Comparison of ENCODE assay signal across 17 cellular contexts in the genomic region with DNA sequence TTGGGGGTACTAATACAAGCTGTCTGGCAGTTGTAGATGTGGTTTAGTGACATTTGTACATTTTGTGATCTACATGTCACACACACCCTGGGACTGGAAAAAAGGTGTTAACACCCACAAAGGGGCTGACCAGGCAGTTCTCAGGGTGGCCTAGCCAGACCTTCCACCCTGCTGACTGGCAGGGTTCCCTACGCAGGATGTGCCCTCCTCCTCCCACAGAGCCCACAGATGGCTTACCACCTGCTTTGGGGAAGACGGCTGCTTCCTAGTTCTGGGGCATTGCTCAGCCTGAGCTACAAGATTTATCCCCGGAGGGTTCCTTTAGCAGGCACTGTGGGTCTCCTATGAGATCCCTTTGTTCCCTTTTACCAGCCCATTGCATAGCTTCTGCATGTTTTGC. TPM values are rescaled to one million over a fixed set of nuclear protein-coding genes. Genes with fewer than 3 reads are reported as not detected.
DNase-seq lines count a peak whose midpoint lies in the region; ATAC-seq lines count a peak whose summit lies in the region.
"Had no signal": no experiment of that assay in that cellular context is flagged by ENCODE, and none has a peak within 500 bp of the region (broad histone marks: within the 10 kb centered on the region; RNA-seq: fewer than 3 reads in every experiment).

No MANE protein-coding gene starts in this region.

- H3K27ac Mint-ChIP-seq in immature natural killer cell = no peak overlapping the region
- H3K27ac Mint-ChIP-seq: CD4-positive, alpha-beta memory T cell had no signal

- no peaks in the 10 kb centered on the region for H3K9me3 Mint-ChIP-seq in immature natural killer cell

- peaks cover 0 to 14% (median 12%) of the 10 kb centered on the region in 10 experiments; a peak in 15 of 20 replicates for H3K4me1 ChIP-seq in BLaER1 treated with 17β-estradiol and CSF1 and Interleukin-3, amounts not matched to agents 10 nM and 100 nM

- no peaks in the 10 kb centered on the region for H3K9me3 ChIP-seq in BLaER1 treated with 17β-estradiol and CSF1 and Interleukin-3, amounts not matched to agents 10 nM and 100 nM (replicated peaks in 1 of 11)

- no peak overlapping the region for H3K4me3 ChIP-seq in BLaER1 treated with 17β-estradiol and CSF1 and Interleukin-3, amounts not matched to agents 10 nM and 100 nM
- H3K4me3 ChIP-seq in Jurkat, Clone E6-1 (ENCODE audit: low read length) = no peak overlapping the region
- H3K4me3 ChIP-seq: SK-N-MC had no signal

- DNase-seq in Jurkat, Clone E6-1 (ENCODE audit: low read depth, low spot score) = peak; percentile 4
- DNase-seq in NCI-H524 treated with DMSO at 0.1 percent for 48 hours (lab: John Stamatoyannopoulos, UW) = peak; percentile 47
- peak; percentile 12 to 19 (median 18) for DNase-seq in immature natural killer cell
- DNase-seq in T-helper 9 cell = no peak
- no peak for DNase-seq in pons (ENCODE audit: low spot score)
- DNase-seq in glomerular visceral epithelial cell (ENCODE audit: extremely low spot score) = no peak
- DNase-seq: ACHN; CD4-positive, alpha-beta memory T cell; Karpas-422; NCI-H1417 treated with DMSO at 0.1 percent for 48 hours; NCI-H2081; NCI-H2227 treated with DMSO at 0.1 percent for 48 hours had no signal

- no peak overlapping the region for H3K27ac ChIP-seq in BLaER1 treated with 17β-estradiol and CSF1 and Interleukin-3, amounts not matched to agents 10 nM and 100 nM
- H3K27ac ChIP-seq: SK-N-MC had no signal

- no peaks in the 10 kb centered on the region for H4K20me1 ChIP-seq in BLaER1 treated with 17β-estradiol and CSF1 and Interleukin-3, amounts not matched to agents 10 nM and 100 nM

- H3K9ac ChIP-seq in BLaER1 treated with 17β-estradiol and CSF1 and Interleukin-3, amounts not matched to agents 10 nM and 100 nM = no peak overlapping the region

- peak overlapping the region in 9 of 11 experiments; percentile 5 to 60 (median 38); a peak in 16 of 22 replicates for H3K4me2 ChIP-seq in BLaER1 treated with 17β-estradiol and CSF1 and Interleukin-3, amounts not matched to agents 10 nM and 100 nM

- no peaks in the 10 kb centered on the region for H3K36me3 Mint-ChIP-seq in immature natural killer cell
- H3K36me3 Mint-ChIP-seq: CD4-positive, alpha-beta memory T cell had no signal

- ATAC-seq in HG03439 (IDR thresholded peaks at IDR 0.05; ENCODE audit: unreplicated experiment) = no peak
- ATAC-seq: HepG2, Right ventricle myocardium inferior had no signal

- H3K36me3 ChIP-seq in BLaER1 treated with 17β-estradiol and CSF1 and Interleukin-3, amounts not matched to agents 10 nM and 100 nM = no peaks in the 10 kb centered on the region

- H3K4me3 Mint-ChIP-seq in immature natural killer cell = no peak overlapping the region
- H3K4me3 Mint-ChIP-seq: CD4-positive, alpha-beta memory T cell had no signal

- H3K27me3 ChIP-seq in BLaER1 treated with 17β-estradiol and CSF1 and Interleukin-3, amounts not matched to agents 10 nM and 100 nM = no peaks in the 10 kb centered on the region

- H3K4me1 Mint-ChIP-seq in immature natural killer cell = peaks cover 15% of the 10 kb centered on the region in 2 donors
- H3K4me1 Mint-ChIP-seq: CD4-positive, alpha-beta memory T cell had no signal

- H3K27me3 Mint-ChIP-seq in immature natural killer cell (ENCODE audit: low read depth in 3 of 3) = peaks cover 0 to 3% (median 0%) of the 10 kb centered on the region in 3 donors

RNA-seq across cellular contexts. Expression of a gene that starts 35.1 kb away (rescaled TPM):
- 3.7 TPM for polyA plus RNA-seq in Jurkat, Clone E6-1 (2012; ENCODE audit: insufficient read depth, insufficient read length)
- not detected for polyA plus RNA-seq in immature natural killer cell
- polyA plus RNA-seq: HepG2 had no signal

Comparison
In these comparisons a context has a peak if more than half of its experiments do, and no peak if none do; other contexts are left out.
1. DNase-seq: peak in Jurkat, Clone E6-1 (single experiment), NCI-H524 treated with DMSO at 0.1 percent for 48 hours (single experiment) and immature natural killer cell (3 of 3); none in T-helper 9 cell (single experiment), pons (single experiment) and glomerular visceral epithelial cell (single experiment).